1 cellular context compared by ENCODE assay signal in the genomic region with DNA sequence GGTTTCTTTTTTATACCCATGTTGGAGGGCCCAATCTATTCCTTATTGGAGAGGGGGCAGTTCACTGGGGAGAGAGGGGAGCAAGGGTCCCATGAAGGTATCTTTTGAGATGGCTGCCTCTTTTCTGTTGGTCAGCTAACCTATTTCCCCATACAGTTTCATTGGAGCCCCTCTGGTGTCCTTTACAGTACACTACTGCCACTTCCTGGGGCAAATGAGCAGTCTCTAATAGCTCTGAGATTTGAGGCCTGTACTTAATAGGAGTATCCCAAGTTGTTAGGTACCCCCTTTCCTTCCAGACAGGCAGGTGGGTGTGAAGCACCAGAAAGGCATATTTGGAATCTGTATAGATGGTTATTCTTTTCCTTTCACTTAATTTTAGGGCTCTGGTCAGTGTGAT.
TF ChIP-seq lines count a peak whose summit lies in the region.

No MANE protein-coding gene starts in this region.

TF ChIP-seq in Ishikawa, 13 proteins besides CTCF, POLR2A, EP300 and RAD21 (continued from another document):
- TF ChIP-seq, protein P1, sequence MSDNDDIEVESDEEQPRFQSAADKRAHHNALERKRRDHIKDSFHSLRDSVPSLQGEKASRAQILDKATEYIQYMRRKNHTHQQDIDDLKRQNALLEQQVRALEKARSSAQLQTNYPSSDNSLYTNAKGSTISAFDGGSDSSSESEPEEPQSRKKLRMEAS (IDR thresholded peaks at IDR 0.05), result no peak
- no peak for TF ChIP-seq CEBPB (IDR thresholded peaks at IDR 0.05)
